21 cellular contexts compared by ENCODE assay signal in the genomic region with DNA sequence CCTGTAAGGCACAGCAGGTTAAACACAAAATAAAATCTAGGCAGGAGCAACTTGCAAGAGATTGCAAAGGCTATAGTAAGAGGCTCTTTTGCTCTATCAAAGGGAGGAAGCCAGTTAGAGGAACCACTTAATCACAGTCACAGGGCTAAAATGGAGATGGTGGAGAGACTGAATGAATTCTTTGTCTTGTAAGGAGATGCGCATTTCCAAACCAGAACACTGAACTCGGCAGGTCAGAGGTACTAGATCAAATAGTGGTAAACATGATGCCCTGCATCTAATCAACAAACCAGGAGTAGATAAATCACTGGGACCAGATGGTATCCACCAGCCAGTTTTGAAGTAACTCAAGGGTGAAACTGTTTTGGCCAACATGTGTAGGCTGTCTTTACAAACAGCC. TPM values are rescaled to one million over a fixed set of nuclear protein-coding genes. Genes with fewer than 3 reads are reported as not detected.
DNase-seq lines count a peak whose midpoint lies in the region; ATAC-seq and TF ChIP-seq lines count a peak whose summit lies in the region.
"Had no signal": no experiment of that assay in that cellular context is flagged by ENCODE, and none has a peak within 500 bp of the region (broad histone marks: within the 10 kb centered on the region; RNA-seq: fewer than 3 reads in every experiment).

No MANE protein-coding gene starts in this region.

- no peaks in the 10 kb centered on the region for H3K27me3 ChIP-seq in H7 (ENCODE audit: control insufficient read depth, insufficient read depth, low read length)
- no peaks in the 10 kb centered on the region for H3K27me3 ChIP-seq in neural progenitor cell
- H3K27me3 ChIP-seq in heart right ventricle, result peaks cover 0 to 31% (median 0%) of the 10 kb centered on the region in 7 donors

- H3K4me1 Mint-ChIP-seq in WTC11 (peaks cover 72% of the 10 kb centered on the region), neural progenitor cell (peaks cover 29% of the 10 kb centered on the region)

- no peaks in the 10 kb centered on the region for H3K27me3 Mint-ChIP-seq in WTC11 (ENCODE audit: low read depth)
- no peaks in the 10 kb centered on the region for H3K27me3 Mint-ChIP-seq in neural progenitor cell (ENCODE audit: insufficient read depth, low read depth)
- H3K27me3 Mint-ChIP-seq: CD4-positive, alpha-beta T cell had no signal

- H3K4me3 ChIP-seq in H7 (ENCODE audit: insufficient read depth, low read depth, low read length) (no peak overlapping the region), neural progenitor cell (no peak overlapping the region), heart right ventricle (no peak overlapping the region)
- H3K4me3 ChIP-seq: A549, K562 had no signal

- H3K4me1 ChIP-seq in neural progenitor cell (peaks cover 9% of the 10 kb centered on the region), heart right ventricle (no peaks in the 10 kb centered on the region)
- H3K4me1 ChIP-seq: A549 had no signal

- H3K36me3 ChIP-seq in H7 (replicated peaks; ENCODE audit: control insufficient read depth, insufficient read depth, low read length) (peaks cover 1% of the 10 kb centered on the region; the same call in 1 of the 2 replicates), neural progenitor cell (no peaks in the 10 kb centered on the region), heart right ventricle (no peaks in the 10 kb centered on the region)

- peaks cover 70% of the 10 kb centered on the region for H3K79me2 ChIP-seq in neural progenitor cell (ENCODE audit: low read depth)

- H4K20me1 ChIP-seq in neural progenitor cell (ENCODE audit: low read depth), result no peaks in the 10 kb centered on the region

- ATAC-seq in WTC11 (peak; percentile 74), heart right ventricle (no peak)
- ATAC-seq: A549, HCT116, K562, Right ventricle myocardium inferior had no signal

- H3K4me3 Mint-ChIP-seq in WTC11 (peak overlapping the region; percentile 39), neural progenitor cell (no peak overlapping the region)
- H3K4me3 Mint-ChIP-seq: CD4-positive, alpha-beta T cell had no signal

- intact Hi-C loops in heart right ventricle (cut with DNase I), result no loop called here

- H3K4me2 ChIP-seq in neural progenitor cell, result no peak overlapping the region
- H3K4me2 ChIP-seq: A549 had no signal

- peaks cover 9% of the 10 kb centered on the region for H3K36me3 Mint-ChIP-seq in WTC11
- peaks cover 13% of the 10 kb centered on the region for H3K36me3 Mint-ChIP-seq in neural progenitor cell

- POLR2A ChIA-PET in WTC11 (lab: Charles Lee), result no interaction called here

- H2AFZ ChIP-seq in neural progenitor cell (replicated peaks), result no peak overlapping the region

- H3K9me3 Mint-ChIP-seq in WTC11 (0 out of 2 replicates have a peak, but pooled peaks cover 3% of the 10 kb centered on the region), neural progenitor cell (peaks cover 11% of the 10 kb centered on the region)
- H3K9me3 Mint-ChIP-seq: CD4-positive, alpha-beta T cell had no signal

- WGBS in heart right ventricle, 2 donors, result 89 to 92% methylated on average over 2 of the region's 2 CpGs

- H3K27ac Mint-ChIP-seq in WTC11 (peak overlapping the region; percentile 92), neural progenitor cell (peak overlapping the region; percentile 29)
- H3K27ac Mint-ChIP-seq: CD4-positive, alpha-beta T cell had no signal

- H3F3A ChIP-seq in neural progenitor cell (ENCODE audit: low read depth), result no peaks in the 10 kb centered on the region

- H3K27ac ChIP-seq in neural progenitor cell, result peak overlapping the region; percentile 46
- no peak overlapping the region for H3K27ac ChIP-seq in heart right ventricle
- H3K27ac ChIP-seq: A549 had no signal

- DNase-seq in H7 (peak; percentile 42), WTC11 (ENCODE audit: low spot score) (no peak), iPS DF 4.7 (ENCODE audit: extremely low read depth, low spot score) (peak; percentile 22), neural progenitor cell (ENCODE audit: low spot score) (no peak), heart right ventricle (no peak), DMS114 treated with DMSO at 0.1 percent for 48 hours (lab: John Stamatoyannopoulos, UW; ENCODE audit: unreplicated experiment) (no peak), NCI-H1105 treated with DMSO at 0.1 percent for 48 hours (lab: John Stamatoyannopoulos, UW) (no peak)
- DNase-seq: Calu3; CD4-positive, alpha-beta T cell; DMS79; NCI-H1105; NCI-H1694 treated with DMSO at 0.1 percent for 48 hours; NCI-H2107; NCI-H510A; NCI-H748 treated with DMSO at 0.1 percent for 48 hours; NK-92 treated with Interleukin-12 subunit alpha and Interleukin-12 subunit beta, amount 100 ng/mL, for 24 hours had no signal

- H3K9me3 ChIP-seq in neural progenitor cell (ENCODE audit: low read depth) (no peaks in the 10 kb centered on the region), heart right ventricle (no peaks in the 10 kb centered on the region)
- H3K9me3 ChIP-seq: A549 had no signal

- TF ChIP-seq CTCF in WTC11 (IDR thresholded peaks at IDR 0.05) (no peak), neural progenitor cell (IDR thresholded peaks at IDR 0.05) (no peak), heart right ventricle (IDR thresholded peaks at IDR 0.05) (no peak)

- CTCF ChIA-PET in WTC11 (lab: Charles Lee), result no interaction called here

- no peak overlapping the region for H3K9ac ChIP-seq in neural progenitor cell

TF ChIP-seq in WTC11, 78 proteins besides CTCF, POLR2A, EP300 and RAD21:
- TF ChIP-seq FOXK1 (CRISPR knock-in tag; IDR thresholded peaks at IDR 0.05) (0 out of 2 replicates have a peak, but pooled peaks have one; percentile 34), NR3C1 (CRISPR knock-in tag; conservative IDR thresholded peaks at IDR 0.05; ENCODE audit: low read depth) (no peak)

RNA-seq across cellular contexts. Expression of gene GPC4, which starts 55.8 kb away (rescaled TPM):
- total RNA-seq in H7 (2014; rRNA removed; shearing (Covaris generic)), result 96.5 and 109 TPM in 2 replicates
- 120 to 144 TPM (median 120 TPM) in 3 replicates for total RNA-seq in WTC11 (2021)
- 17.7 and 23.6 TPM in 2 replicates for total RNA-seq in neural progenitor cell (ENCODE audit: low replicate concordance)
- total RNA-seq in heart right ventricle, result 10 to 100 TPM in 1 of 10 donors, 1 to 10 TPM in 9; 4.7 to 10.0 (median 6.6) TPM
- 1 to 10 TPM; 1.7 to 2.1 TPM for polyA plus RNA-seq in heart right ventricle
- total RNA-seq: CD4-positive, alpha-beta T cell; OCI-LY7 had no signal
- polyA plus RNA-seq: K562 had no signal

Comparison
In these comparisons a context has a peak if more than half of its experiments do, and no peak if none do; other contexts are left out.
1. DNase-seq: peak in H7 (single experiment) and iPS DF 4.7 (single experiment); none in WTC11 (single experiment), neural progenitor cell (single experiment), heart right ventricle (0 of 2), DMS114 treated with DMSO at 0.1 percent for 48 hours (single experiment) and NCI-H1105 treated with DMSO at 0.1 percent for 48 hours (single experiment).